ENCODE assay signal across 1 cellular context in genomic region chr21:31720330-31720729, GRCh38.
TF ChIP-seq lines count a peak whose summit lies in the region.

No MANE protein-coding gene starts in this region.

TF ChIP-seq in HepG2, 621 proteins besides CTCF, POLR2A, EP300 and RAD21 (continued from another document):
- TF ChIP-seq ZBTB40 (IDR thresholded peaks at IDR 0.05) (no peak), ZBTB40 (CRISPR knock-in tag; IDR thresholded peaks at IDR 0.05) (no peak), PAF1 (CRISPR knock-in tag; IDR thresholded peaks at IDR 0.05) (no peak), ZNF740 (CRISPR knock-in tag; IDR thresholded peaks at IDR 0.05) (no peak), ZNF576 (CRISPR knock-in tag; IDR thresholded peaks at IDR 0.05) (no peak), NR2F1 (CRISPR knock-in tag; IDR thresholded peaks at IDR 0.05) (no peak), NFKB2 (CRISPR knock-in tag; IDR thresholded peaks at IDR 0.05; ENCODE audit: borderline replicate concordance) (no peak), SSRP1 (CRISPR knock-in tag; IDR thresholded peaks at IDR 0.05) (no peak), ZBTB26 (CRISPR knock-in tag; IDR thresholded peaks at IDR 0.05; ENCODE audit: borderline replicate concordance) (no peak)
